In the genomic region with DNA sequence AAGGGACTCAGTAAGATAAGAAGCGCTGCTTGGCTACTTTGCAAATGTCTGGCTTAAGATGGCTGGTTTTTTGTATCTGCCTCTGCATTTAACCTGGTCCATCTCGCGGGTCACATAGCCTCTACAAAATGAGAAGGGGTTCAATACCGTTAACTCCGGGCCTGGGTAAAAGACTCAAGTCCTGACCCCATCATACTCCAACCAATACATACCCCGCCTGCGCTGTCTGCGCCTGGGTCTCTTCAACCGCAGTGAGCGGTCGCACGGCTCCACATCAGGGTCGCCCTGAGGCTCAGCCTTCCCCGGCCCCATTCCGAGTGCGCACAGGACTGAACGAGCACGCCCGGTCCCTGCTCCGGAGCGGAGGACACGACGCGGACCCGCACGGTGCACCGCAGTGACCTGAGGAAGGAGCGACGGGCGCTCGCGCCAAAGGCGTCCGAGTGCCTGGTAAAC, we compare ENCODE assay signal across 8 cellular contexts. TPM values are rescaled to one million over a fixed set of nuclear protein-coding genes. Genes with fewer than 3 reads are reported as not detected.
DNase-seq lines count a peak whose midpoint lies in the region; ATAC-seq and TF ChIP-seq lines count a peak whose summit lies in the region.

No MANE protein-coding gene starts in this region.

- no peak overlapping the region for H3K4ac ChIP-seq in mesendoderm (ENCODE audit: low read depth, low read length)

- H3K27ac ChIP-seq in A673 (ENCODE audit: low read depth, low read length, poor library complexity, severe bottlenecking) (peak overlapping the region; percentile 94), angular gyrus (ENCODE audit: low read depth, low read length) (peak overlapping the region; percentile 44), mesendoderm (ENCODE audit: low read depth, low read length) (peak overlapping the region; percentile 21)

- BruUV-seq in A673 (replicated peaks; lab: Mats Ljungman, UMichigan): TSS peak; percentile 63

- CTCF ChIA-PET in A673 (lab: Charles Lee): no interaction called here

- peaks cover 18% of the 10 kb centered on the region for H3K4me1 ChIP-seq in A673 (ENCODE audit: insufficient read depth, low read length, poor library complexity, severe bottlenecking)
- no peaks in the 10 kb centered on the region for H3K4me1 ChIP-seq in mesendoderm (ENCODE audit: control insufficient read depth, low read depth, low read length)

- TF ChIP-seq CTCF in A673 (conservative IDR thresholded peaks at IDR 0.05; ENCODE audit: low read depth, low read length): no peak

- no peaks in the 10 kb centered on the region for H3K27me3 ChIP-seq in A673 (replicated peaks; ENCODE audit: insufficient read depth, low read depth, low read length, poor library complexity)
- no peaks in the 10 kb centered on the region for H3K27me3 ChIP-seq in mesendoderm (ENCODE audit: insufficient read depth, low read length, poor library complexity)

- H3K9me3 ChIP-seq in A673 (ENCODE audit: low read depth, low read length, poor library complexity, severe bottlenecking): no peaks in the 10 kb centered on the region

- no peak overlapping the region for H2BK15ac ChIP-seq in mesendoderm (replicated peaks; ENCODE audit: low read depth)

- ATAC-seq in HG03025 (IDR thresholded peaks at IDR 0.05; ENCODE audit: low FRiP score, unreplicated experiment): peak; percentile 18

- H3K18ac ChIP-seq in mesendoderm (ENCODE audit: low read length): no peak overlapping the region

- no peak overlapping the region for H4K5ac ChIP-seq in mesendoderm (ENCODE audit: low read length)

- H4K8ac ChIP-seq in mesendoderm (ENCODE audit: low read depth, low read length): no peak overlapping the region

- peak overlapping the region; percentile 92 for H3K9ac ChIP-seq in mesendoderm (ENCODE audit: low read length)

- DNase-seq in A673 (ENCODE audit: low spot score): no peak
- DNase-seq in mesendoderm: no peak
- DNase-seq in NCI-H146 treated with DMSO at 0.1 percent for 48 hours (lab: John Stamatoyannopoulos, UW; ENCODE audit: unreplicated experiment): no peak
- no peak for DNase-seq in HPDE6-E6E7 (ENCODE audit: extremely low spot score)
- no peak for DNase-seq in HT-29 (ENCODE audit: low spot score)
- DNase-seq in cerebellar nuclear complex (lab: John Stamatoyannopoulos, UW): no peak

- peaks cover 2% of the 10 kb centered on the region for H3K79me1 ChIP-seq in mesendoderm (ENCODE audit: low read length)

- H3K56ac ChIP-seq in mesendoderm (ENCODE audit: low read length): peak overlapping the region; percentile 97

- H3K79me2 ChIP-seq in mesendoderm (ENCODE audit: control insufficient read depth, insufficient read depth, low read length): peaks cover 17% of the 10 kb centered on the region

- peak overlapping the region; percentile 96 for H3K4me2 ChIP-seq in mesendoderm (ENCODE audit: low read length)

- H3K36me3 ChIP-seq in A673 (ENCODE audit: insufficient read depth, low read length, poor library complexity, severe bottlenecking) (peaks cover 30% of the 10 kb centered on the region), mesendoderm (ENCODE audit: control insufficient read depth, insufficient read depth, low read length) (peaks cover 4% of the 10 kb centered on the region)

- POLR2A ChIA-PET in A673 (lab: Charles Lee; ENCODE audit: low non-redundant PET): interaction anchor here (1.0 kb wide), 1 partner anchor 11 kb away, joined by 6 read pairs; no protein-coding TSS in a partner anchor

- H3K4me3 ChIP-seq in A673 (ENCODE audit: low read depth, low read length, poor library complexity, severe bottlenecking) (peak overlapping the region; percentile 95), mesendoderm (ENCODE audit: low read length) (peak overlapping the region; percentile 83)

- no CpG with 5 or more reads among the region's 34 CpGs for WGBS in mesendoderm (ENCODE audit: extremely low coverage, insufficient coverage, low lambda C conversion rate)

- intact Hi-C loops in A673 (cut with micrococcal nuclease; ENCODE audit: unreplicated experiment): loop anchor here (1.0 kb wide), 1 partner anchor 10 kb away; no protein-coding TSS in a partner anchor

- no peak overlapping the region for H2BK120ac ChIP-seq in mesendoderm (ENCODE audit: low read depth, low read length)

- no peak overlapping the region for H2AK5ac ChIP-seq in mesendoderm (ENCODE audit: low read length)

- no peak overlapping the region for H3K23ac ChIP-seq in mesendoderm (ENCODE audit: low read length)

- no peak overlapping the region for H2BK5ac ChIP-seq in mesendoderm (ENCODE audit: low read length)

RNA-seq across cellular contexts. Expression of a gene that starts 0.6 kb away (rescaled TPM):
- 423 and 451 TPM in 2 replicates for total RNA-seq in A673 (2021)
- polyA plus RNA-seq in mesendoderm (2013, experiment 1 of 2): 239 TPM
- polyA plus RNA-seq in mesendoderm (2013, experiment 2 of 2): 233 TPM
- 95.6 and 97.1 TPM in 2 replicates for total RNA-seq in HT-29 (2014; rRNA removed; shearing (Covaris generic))

RNA-seq across cellular contexts. Expression of a gene that starts 31.9 kb away (rescaled TPM):
- 37.7 and 42.2 TPM in 2 replicates for total RNA-seq in A673 (2021)
- 26.1 TPM for polyA plus RNA-seq in mesendoderm (2013, experiment 1 of 2)
- 26.1 TPM for polyA plus RNA-seq in mesendoderm (2013, experiment 2 of 2)
- total RNA-seq in HT-29 (2014; rRNA removed; shearing (Covaris generic)): 10.0 and 11.1 TPM in 2 replicates

RNA-seq across cellular contexts. Expression of a gene that starts 51.5 kb away (rescaled TPM):
- total RNA-seq in A673 (2021): 1.4 and 2.0 TPM in 2 replicates
- polyA plus RNA-seq in mesendoderm (2013, experiment 1 of 2): 0.34 TPM
- 0.36 TPM for polyA plus RNA-seq in mesendoderm (2013, experiment 2 of 2)
- total RNA-seq in HT-29 (2014; rRNA removed; shearing (Covaris generic)): 0.23 TPM in 1 of 2 replicates, not detected in the other

Comparison
In these comparisons a context has a peak if more than half of its experiments do, and no peak if none do; other contexts are left out.
1. H3K27ac ChIP-seq: peak in every context shown above with its lines; median percentile 94 in A673; 44 in angular gyrus; 21 in mesendoderm.